In the genomic region with DNA sequence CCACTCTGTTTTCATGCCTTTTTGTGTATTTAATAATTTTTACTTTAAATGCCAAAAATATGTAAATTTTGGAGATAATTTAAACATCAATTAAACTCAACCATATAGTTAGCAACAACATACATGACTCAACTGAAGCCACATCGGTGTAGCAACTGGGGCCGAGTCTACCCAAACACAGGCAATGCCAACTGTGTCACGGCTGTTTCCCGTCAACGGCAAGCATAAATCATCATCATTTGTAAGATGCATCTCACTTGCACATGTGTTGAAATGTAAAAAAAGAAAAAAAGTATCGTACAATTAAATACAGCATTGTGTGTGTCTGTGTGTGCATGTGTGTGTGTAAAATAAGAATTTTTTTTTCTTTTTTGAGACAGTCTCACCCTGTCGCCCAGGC, we compare ENCODE assay signal across 26 cellular contexts.
DNase-seq lines count a peak whose midpoint lies in the region; ATAC-seq, FAIRE-seq and TF ChIP-seq lines count a peak whose summit lies in the region.
"Had no signal": no experiment of that assay in that cellular context is flagged by ENCODE, and none has a peak within 500 bp of the region (broad histone marks: within the 10 kb centered on the region; RNA-seq: fewer than 3 reads in every experiment).

No MANE protein-coding gene starts in this region.

- TF ChIP-seq CTCF in AG10803 (conservative IDR thresholded peaks at IDR 0.05; ENCODE audit: low read length), result no peak
- no peak for TF ChIP-seq CTCF in CD14-positive monocyte (IDR thresholded peaks at IDR 0.05)

- H3K36me3 Mint-ChIP-seq in CD14-positive monocyte, result no peaks in the 10 kb centered on the region
- H3K36me3 Mint-ChIP-seq: CD4-positive, alpha-beta memory T cell; CD4-positive, CD25-positive, alpha-beta regulatory T cell; CD8-positive, alpha-beta memory T cell had no signal

- H3K27me3 Mint-ChIP-seq in CD14-positive monocyte (ENCODE audit: low read depth in 3 of 3), result no peaks in the 10 kb centered on the region
- H3K27me3 Mint-ChIP-seq: B cell; CD4-positive, alpha-beta memory T cell; CD4-positive, CD25-positive, alpha-beta regulatory T cell; CD8-positive, alpha-beta memory T cell had no signal

- peaks cover 0 to 6% (median 1%) of the 10 kb centered on the region in 7 donors for H3K9me3 Mint-ChIP-seq in CD14-positive monocyte

- ATAC-seq in HG03442 (IDR thresholded peaks at IDR 0.05; ENCODE audit: unreplicated experiment) (no peak), HG02798 (IDR thresholded peaks at IDR 0.05; ENCODE audit: poor library complexity, unreplicated experiment) (no peak)
- ATAC-seq: GM12878 had no signal

- no peaks in the 10 kb centered on the region for H3K4me1 Mint-ChIP-seq in CD14-positive monocyte
- H3K4me1 Mint-ChIP-seq: B cell; CD4-positive, alpha-beta memory T cell; CD4-positive, CD25-positive, alpha-beta regulatory T cell; CD8-positive, alpha-beta memory T cell had no signal

- no peak overlapping the region for H3K4me3 Mint-ChIP-seq in CD14-positive monocyte
- H3K4me3 Mint-ChIP-seq: B cell; CD4-positive, alpha-beta memory T cell; CD4-positive, CD25-positive, alpha-beta regulatory T cell; CD8-positive, alpha-beta memory T cell had no signal

- DNase-seq in AG10803 (ENCODE audit: low read depth), result peak; percentile 74
- no peak for DNase-seq in HTR-8/SVneo (ENCODE audit: insufficient read length, low spot score)
- DNase-seq in fibroblast of gingiva (ENCODE audit: low read depth), result peak; percentile 62
- peak; percentile 7 for DNase-seq in left kidney (ENCODE audit: low read depth, low spot score)
- no peak for DNase-seq in HT-29 (ENCODE audit: low spot score)
- DNase-seq in CD14-positive monocyte (ENCODE audit: low spot score), result no peak
- DNase-seq: 8988T; ACHN; CD4-positive, alpha-beta memory T cell; CD4-positive, CD25-positive, alpha-beta regulatory T cell; CD8-positive, alpha-beta memory T cell; COR-L47; DMS 273 treated with DMSO at 0.1 percent for 48 hours; DMS153; DMS53; DND-41; EL; GDM1 had no signal

- peak; percentile 69 for FAIRE-seq in HTR-8/SVneo (lab: Jason Lieb, UNC)
- FAIRE-seq: A204.1, GM12878, GM12892, GM18507 had no signal

- no peak overlapping the region for H3K4me3 ChIP-seq in AG10803 (ENCODE audit: low read length)
- H3K4me3 ChIP-seq: BLaER1 treated with 17β-estradiol and CSF1 and Interleukin-3, amounts not matched to agents 10 nM and 100 nM; GM12878 had no signal

- intact Hi-C loops in CD14-positive monocyte (cut with micrococcal nuclease), result no loop called here

- H3K27ac Mint-ChIP-seq in CD14-positive monocyte, result no peak overlapping the region
- H3K27ac Mint-ChIP-seq: B cell; CD4-positive, alpha-beta memory T cell; CD4-positive, CD25-positive, alpha-beta regulatory T cell; CD8-positive, alpha-beta memory T cell had no signal

Comparison
In these comparisons a context has a peak if more than half of its experiments do, and no peak if none do; other contexts are left out.
1. DNase-seq: peak in AG10803 (single experiment), fibroblast of gingiva (single experiment) and left kidney (single experiment); none in HTR-8/SVneo (single experiment), HT-29 (single experiment) and CD14-positive monocyte (single experiment).